Comparison of ENCODE assay signal across 8 cellular contexts in the genomic region with DNA sequence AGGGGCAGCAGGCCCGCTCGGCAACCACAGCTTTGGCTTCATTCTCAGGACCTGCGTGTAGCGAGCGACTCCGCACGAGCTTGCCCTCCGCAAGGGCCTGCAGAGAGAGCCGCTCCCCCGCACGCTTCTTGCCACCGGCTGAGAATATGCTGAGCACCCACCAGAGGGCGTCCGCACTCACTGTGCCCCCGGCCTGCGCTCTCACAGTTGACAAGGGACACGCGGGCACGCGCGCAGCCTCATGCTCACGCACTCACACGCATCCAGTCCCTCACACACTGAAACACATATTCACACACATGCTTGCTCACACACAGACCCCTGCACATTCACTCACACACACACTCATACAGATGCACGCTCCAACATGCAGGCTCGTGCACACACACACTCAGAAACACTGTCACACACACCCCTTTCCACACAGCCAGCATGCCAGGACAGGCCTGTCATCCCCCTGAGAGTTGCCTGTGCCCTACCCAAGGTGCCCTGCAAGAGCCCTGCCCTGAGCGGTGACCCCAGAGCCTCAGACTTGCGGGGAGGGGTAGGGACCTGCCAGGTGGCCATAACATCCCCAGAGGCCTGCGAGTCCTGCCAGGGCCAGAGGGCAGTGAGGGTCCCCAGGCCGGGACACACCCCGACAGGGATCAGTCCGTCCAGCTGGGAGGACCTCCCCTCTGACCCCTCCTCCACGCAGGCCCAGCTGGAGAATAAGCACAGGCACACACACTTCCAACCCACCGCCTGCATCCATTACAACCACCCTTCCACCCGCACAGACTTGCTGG.
A peak's percentile ranks its signal among the peaks of the same experiment; 100 is the strongest.
DNase-seq lines count a peak whose midpoint lies in the region; ATAC-seq, FAIRE-seq and TF ChIP-seq lines count a peak whose summit lies in the region.

No MANE protein-coding gene starts in this region.

- H3K9me3 Mint-ChIP-seq in neural crest cell = no peaks in the 10 kb centered on the region

- no peaks in the 10 kb centered on the region for H3K36me3 ChIP-seq in NT2/D1 (ENCODE audit: insufficient read depth, insufficient read length, low read length)

- H3K9ac ChIP-seq in NT2/D1 (ENCODE audit: insufficient read length, low read depth) = no peak overlapping the region

- TF ChIP-seq CTCF in fibroblast of mammary gland (conservative IDR thresholded peaks at IDR 0.05; ENCODE audit: control insufficient read depth, insufficient read depth, low read depth, low read length) = peak; percentile 55
- peak; percentile 89 for TF ChIP-seq CTCF in neural crest cell (conservative IDR thresholded peaks at IDR 0.05)

- peak overlapping the region; percentile 95 for H3K27ac Mint-ChIP-seq in neural crest cell (ENCODE audit: unreplicated experiment)

- peak; percentile 55 for ATAC-seq in HG02870 (IDR thresholded peaks at IDR 0.05; ENCODE audit: unreplicated experiment)
- no peak for ATAC-seq in HG02884 (IDR thresholded peaks at IDR 0.05; ENCODE audit: unreplicated experiment)

- no peak overlapping the region for H3K4me3 Mint-ChIP-seq in neural crest cell

- no peaks in the 10 kb centered on the region for H3K36me3 Mint-ChIP-seq in neural crest cell (ENCODE audit: low read depth)

- peaks cover 20% of the 10 kb centered on the region for H3K4me1 ChIP-seq in NT2/D1 (ENCODE audit: insufficient read depth, insufficient read length)

- FAIRE-seq in urothelium cell line (lab: Jason Lieb, UNC) = peak; percentile 93

- H3K4me3 ChIP-seq in NT2/D1 (ENCODE audit: insufficient read length, low read depth) (peak overlapping the region; percentile 17), fibroblast of mammary gland (ENCODE audit: control insufficient read depth, low read depth, low read length) (no peak overlapping the region)

- peaks cover 9% of the 10 kb centered on the region for H3K4me1 Mint-ChIP-seq in neural crest cell

- H3K27me3 Mint-ChIP-seq in neural crest cell (ENCODE audit: low read depth) = peaks cover 18% of the 10 kb centered on the region

- DNase-seq in EL (peak; percentile 56), NT2/D1 (ENCODE audit: low read depth, low spot score) (peak; percentile 51), activated T-cell treated with anti-CD3 and anti-CD28 coated beads for 1 hour (ENCODE audit: low read depth) (peak; percentile 32), fibroblast of mammary gland (ENCODE audit: low read depth) (peak; percentile 36), neural crest cell (ENCODE audit: low read depth, low spot score) (peak; percentile 73), urothelium cell line (ENCODE audit: low spot score) (peak; percentile 92)

- H3K27me3 ChIP-seq in NT2/D1 (ENCODE audit: insufficient read depth, insufficient read length) = peaks cover 28% of the 10 kb centered on the region

- H3K9me3 ChIP-seq in NT2/D1 (ENCODE audit: insufficient read depth, low read length) = no peaks in the 10 kb centered on the region

Comparison
In these comparisons a context has a peak if more than half of its experiments do, and no peak if none do; other contexts are left out.
1. DNase-seq: peak in every context shown above with its lines; median percentile 92 in urothelium cell line; 73 in neural crest cell; 56 in EL; 51 in NT2/D1; 36 in fibroblast of mammary gland; 32 in activated T-cell treated with anti-CD3 and anti-CD28 coated beads for 1 hour.